ENCODE assay signal across 8 cellular contexts in the genomic region with DNA sequence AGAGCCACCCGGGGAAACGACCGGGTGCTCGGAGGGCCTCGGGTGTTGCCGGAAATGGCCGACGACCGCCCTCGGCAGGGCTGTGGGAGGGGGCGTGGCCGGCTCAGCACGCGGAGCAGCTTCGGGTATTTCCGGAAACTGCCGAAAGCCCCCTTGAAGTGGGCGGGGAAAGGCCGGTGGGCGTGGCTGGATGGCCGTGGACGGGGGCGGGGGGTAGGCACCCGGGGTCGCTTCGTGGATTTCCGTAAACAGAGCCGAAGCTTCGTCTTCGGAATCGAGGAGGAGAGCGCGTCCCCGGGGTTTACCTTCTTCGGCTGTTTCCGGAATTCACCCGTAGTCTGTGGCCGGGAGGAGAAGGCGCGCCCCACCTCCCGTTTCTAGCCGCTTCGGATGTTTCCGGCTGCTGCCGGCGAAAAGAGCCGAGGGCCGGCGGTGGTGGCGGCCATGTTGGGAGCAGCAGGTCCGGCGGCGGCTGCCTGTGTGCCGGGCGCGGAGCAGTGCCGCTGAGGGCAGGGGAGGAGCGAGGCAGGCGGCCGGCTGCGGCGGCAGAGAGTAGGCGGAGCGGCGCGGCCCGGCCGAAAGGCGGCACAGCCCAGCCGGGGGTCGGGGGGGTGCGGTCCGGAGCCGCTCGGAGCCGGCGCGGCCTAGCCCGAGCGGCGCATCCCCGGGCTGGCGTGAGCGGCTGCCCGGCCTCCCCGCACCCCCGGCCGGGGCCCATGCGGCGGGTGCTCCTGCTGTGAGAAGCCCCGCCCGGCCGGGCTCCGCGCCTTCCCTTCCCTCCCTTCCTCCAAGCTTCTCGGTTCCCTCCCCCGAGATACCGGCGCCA. TPM values are rescaled to one million over a fixed set of nuclear protein-coding genes. Genes with fewer than 3 reads are reported as not detected.
A peak's percentile ranks its signal among the peaks of the same experiment; 100 is the strongest.
DNase-seq lines count a peak whose midpoint lies in the region; ATAC-seq and FAIRE-seq lines count a peak whose summit lies in the region.

A gene (plus strand): TSS at position 429 of the 826 bp plus-strand sequence. CDS start 397 bp downstream, at position 826.

- H3K27me3 Mint-ChIP-seq in activated T-cell treated with anti-CD3 and anti-CD28 coated beads, Interleukin-2, amount 50 U/mL, for 72 hours (ENCODE audit: low read depth), result no peaks in the 10 kb centered on the region

- H3K27ac Mint-ChIP-seq in activated T-cell treated with anti-CD3 and anti-CD28 coated beads, Interleukin-2, amount 50 U/mL, for 72 hours, result peak within 1 kb of the TSS; percentile 87

- no peaks in the 10 kb centered on the region for H3K27me3 ChIP-seq in muscle layer of duodenum (ENCODE audit: low read depth, low read length)

- H3K4me3 ChIP-seq in muscle layer of duodenum (ENCODE audit: low read depth in 1 of 2, low read length in 2 of 2), result peak within 1 kb of the TSS; percentile 92 to 94

- ATAC-seq in GM21786 (IDR thresholded peaks at IDR 0.05; ENCODE audit: unreplicated experiment), result peak; percentile 66
- ATAC-seq in activated T-cell treated with anti-CD3 and anti-CD28 coated beads, Interleukin-2, amount 50 U/mL, for 72 hours (replicated peaks in 1 of 2), result peak; percentile 86 to 89
- peak; percentile 90 for ATAC-seq in esophagus mucosa

- peaks cover 26% of the 10 kb centered on the region for H3K36me3 ChIP-seq in KOPT-K1 (ENCODE audit: insufficient read depth, low read length)
- peaks cover 0 to 7% of the 10 kb centered on the region in 2 donors for H3K36me3 ChIP-seq in muscle layer of duodenum (ENCODE audit: control insufficient read depth in 1 of 2, insufficient read depth in 2 of 2, low read length in 2 of 2)

- peak within 1 kb of the TSS; percentile 92 to 94 for H3K4me3 Mint-ChIP-seq in activated T-cell treated with anti-CD3 and anti-CD28 coated beads, Interleukin-2, amount 50 U/mL, for 72 hours

- H3K9me3 ChIP-seq in KOPT-K1 (ENCODE audit: insufficient read depth, low read length, poor library complexity, severe bottlenecking), result no peaks in the 10 kb centered on the region
- no peaks in the 10 kb centered on the region for H3K9me3 ChIP-seq in muscle layer of duodenum (ENCODE audit: control insufficient read depth in 1 of 2, low read length in 2 of 2)

- H3K36me3 Mint-ChIP-seq in activated T-cell treated with anti-CD3 and anti-CD28 coated beads, Interleukin-2, amount 50 U/mL, for 72 hours (ENCODE audit: insufficient read depth in 2 of 2), result peaks cover 11 to 13% of the 10 kb centered on the region in 2 donors

- no peaks in the 10 kb centered on the region for H3K9me3 Mint-ChIP-seq in activated T-cell treated with anti-CD3 and anti-CD28 coated beads, Interleukin-2, amount 50 U/mL, for 72 hours

- FAIRE-seq in RCC 7860 (lab: Jason Lieb, UNC), result peak; percentile 82

- DNase-seq in DMS79 (lab: John Stamatoyannopoulos, UW), result peak; percentile 100
- DNase-seq in RCC 7860 (ENCODE audit: low spot score), result peak; percentile 95
- DNase-seq in activated T-cell treated with anti-CD3 and anti-CD28 coated beads, Interleukin-2, amount 50 U/mL, for 72 hours, result peak; percentile 99 to 100
- DNase-seq in stimulated activated CD8-positive, alpha-beta memory T cell treated with anti-CD3 and anti-CD28 coated beads, Interleukin-7, amount 100 ng/mL, for 4 hours (ENCODE audit: low read depth in 2 of 2), result peak; percentile 98 to 99

- H3K27ac ChIP-seq in KOPT-K1 (ENCODE audit: low read depth, low read length, poor library complexity, severe bottlenecking) (peak within 1 kb of the TSS; percentile 72), muscle layer of duodenum (ENCODE audit: low read length) (peak within 1 kb of the TSS; percentile 87)

- peaks cover 61% of the 10 kb centered on the region for H3K4me1 Mint-ChIP-seq in activated T-cell treated with anti-CD3 and anti-CD28 coated beads, Interleukin-2, amount 50 U/mL, for 72 hours (ENCODE audit: low read depth)

- peaks cover 30 to 46% of the 10 kb centered on the region in 2 donors for H3K4me1 ChIP-seq in muscle layer of duodenum (ENCODE audit: control insufficient read depth in 1 of 2, insufficient read depth in 2 of 2, low read length in 2 of 2)

RNA-seq across cellular contexts. Expression of the gene that starts here (rescaled TPM):
- total RNA-seq in activated T-cell treated with anti-CD3 and anti-CD28 coated beads, Interleukin-2, amount 50 U/mL, for 72 hours, result 10 to 100 TPM; 29.0 to 30.0 TPM
- total RNA-seq in esophagus mucosa, result 70.6 TPM

Comparison
In these comparisons a context has a peak if more than half of its experiments do, and no peak if none do; other contexts are left out.
1. Peak in every context shown above with its lines: DNase-seq, ATAC-seq, H3K4me3 ChIP-seq and H3K27ac ChIP-seq.